8 cellular contexts compared by ENCODE assay signal in the genomic region with DNA sequence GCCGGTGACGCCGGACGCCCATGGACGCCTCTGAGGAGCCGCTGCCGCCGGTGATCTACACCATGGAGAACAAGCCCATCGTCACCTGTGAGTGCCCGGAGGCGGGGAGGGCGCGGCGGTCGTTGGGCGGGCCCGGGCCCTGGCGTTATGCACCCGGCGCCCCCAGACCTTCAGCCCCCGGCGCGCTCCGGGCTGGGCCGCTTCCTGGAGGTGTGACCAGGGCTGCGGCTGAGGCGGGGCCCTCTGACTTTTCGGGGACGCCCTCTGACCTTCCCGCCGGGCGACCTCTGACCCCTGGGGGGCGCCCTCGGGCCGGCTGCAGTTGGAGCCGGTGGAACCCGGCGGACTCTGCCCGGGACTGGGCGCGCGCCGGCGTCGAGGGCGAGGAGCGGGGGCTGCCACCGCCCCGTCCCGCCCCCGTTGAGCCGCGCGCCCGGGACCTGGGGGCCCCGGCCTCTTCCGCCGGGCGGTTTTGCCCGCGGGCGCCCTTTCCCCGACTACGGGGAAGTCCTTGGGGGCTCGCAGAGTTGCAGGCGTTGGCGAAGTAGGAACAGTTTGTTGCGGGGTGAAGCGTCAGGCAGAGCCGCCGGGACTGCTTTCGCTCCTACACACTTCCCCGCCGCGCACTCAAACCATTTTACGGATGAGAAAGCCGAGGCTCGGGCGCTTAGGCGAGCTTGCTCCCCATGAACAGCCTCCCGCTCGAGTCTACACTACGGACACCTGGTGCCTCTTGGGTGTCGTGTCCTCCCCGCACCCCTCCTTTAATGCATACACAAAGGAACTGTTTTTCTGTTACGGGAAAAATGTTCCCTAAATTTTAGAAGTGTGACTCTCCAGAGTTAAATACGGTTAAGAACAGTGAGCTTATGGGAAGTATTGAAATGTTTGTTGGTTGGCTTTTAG. TPM values are rescaled to one million over a fixed set of nuclear protein-coding genes. Genes with fewer than 3 reads are reported as not detected.
DNase-seq lines count a peak whose midpoint lies in the region; ATAC-seq and TF ChIP-seq lines count a peak whose summit lies in the region.

No MANE protein-coding gene starts in this region.

- peaks cover 23% of the 10 kb centered on the region for H3K4me1 ChIP-seq in HUES6 (ENCODE audit: control insufficient read depth, insufficient read depth, low read length)
- peaks cover 56% of the 10 kb centered on the region for H3K4me1 ChIP-seq in adipocyte (ENCODE audit: control insufficient read depth, insufficient read depth, low read length)
- no peaks in the 10 kb centered on the region for H3K4me1 ChIP-seq in right cardiac atrium (ENCODE audit: control insufficient read depth, insufficient read depth, low read length)

- no peaks in the 10 kb centered on the region for H3K4me1 Mint-ChIP-seq in Calu3 (ENCODE audit: low read depth, unreplicated experiment)

- intact Hi-C loops in Calu3 (cut with micrococcal nuclease; ENCODE audit: unreplicated experiment) (no loop called here), right cardiac atrium (cut with DNase I) (no loop called here)

- H3K9ac ChIP-seq in HUES6 (ENCODE audit: low read length) (peak overlapping the region; percentile 93), adipocyte (ENCODE audit: low read length) (peak overlapping the region; percentile 97)

- H3K36me3 ChIP-seq in HUES6 (ENCODE audit: control insufficient read depth, insufficient read depth, low read length) (no peaks in the 10 kb centered on the region), adipocyte (ENCODE audit: control insufficient read depth, insufficient read depth, low read length, severe bottlenecking) (no peaks in the 10 kb centered on the region)

- under 1% methylated on average over 87 of the region's 87 CpGs for WGBS in right cardiac atrium

- BruUV-seq in Calu3 (replicated peaks; lab: Mats Ljungman, UMichigan): no TSS peak

- H3K4me3 ChIP-seq in HUES6 (ENCODE audit: low read depth, low read length): peak overlapping the region; percentile 73
- H3K4me3 ChIP-seq in adipocyte (ENCODE audit: low read length): peak overlapping the region; percentile 89
- H3K4me3 ChIP-seq in right cardiac atrium (ENCODE audit: low read length): peak overlapping the region; percentile 99
- H3K4me3 ChIP-seq in retinal pigment epithelial cell (ENCODE audit: low read length): peak overlapping the region; percentile 76

- ATAC-seq in GM21367 (IDR thresholded peaks at IDR 0.05; ENCODE audit: unreplicated experiment): peak; percentile 56
- peak; percentile 67 to 72 for ATAC-seq in right cardiac atrium

- H3K27ac ChIP-seq in HUES6 (ENCODE audit: low read depth, low read length): peak overlapping the region; percentile 66; the same call in 1 of the 2 replicates
- H3K27ac ChIP-seq in right cardiac atrium (ENCODE audit: low read length): peak overlapping the region; percentile 93

- no peaks in the 10 kb centered on the region for H3K9me3 Mint-ChIP-seq in Calu3 (ENCODE audit: low read depth, unreplicated experiment)

- H3K36me3 Mint-ChIP-seq in Calu3 (ENCODE audit: insufficient read depth, unreplicated experiment): peaks cover 24% of the 10 kb centered on the region

- DNase-seq in Calu3 (peak; percentile 33), SW480 (ENCODE audit: low spot score) (peak; percentile 61), adipocyte (ENCODE audit: low read depth) (peak; percentile 66), right cardiac atrium (peak; percentile 67 to 86 (median 85)), retinal pigment epithelial cell (ENCODE audit: low read depth) (no peak), H4 (ENCODE audit: low spot score) (no peak)

- peak overlapping the region; percentile 73 for H3K27ac Mint-ChIP-seq in Calu3 (ENCODE audit: unreplicated experiment)

- H3K4me3 Mint-ChIP-seq in Calu3 (ENCODE audit: low read depth, unreplicated experiment): peak overlapping the region; percentile 74

- CTCF ChIA-PET in Calu3 (lab: Charles Lee): no interaction called here

- TF ChIP-seq CTCF in Calu3 (IDR thresholded peaks at IDR 0.05; ENCODE audit: unreplicated experiment): no peak
- no peak for TF ChIP-seq CTCF in retinal pigment epithelial cell (conservative IDR thresholded peaks at IDR 0.05; ENCODE audit: low read depth, low read length)

- H3K27me3 Mint-ChIP-seq in Calu3 (ENCODE audit: unreplicated experiment): no peaks in the 10 kb centered on the region

- H3K9me3 ChIP-seq in HUES6 (ENCODE audit: control insufficient read depth, insufficient read depth, low read depth, low read length) (no peaks in the 10 kb centered on the region), adipocyte (ENCODE audit: control insufficient read depth, low read length) (no peaks in the 10 kb centered on the region), right cardiac atrium (ENCODE audit: control insufficient read depth, low read length) (no peaks in the 10 kb centered on the region)

- H3K27me3 ChIP-seq in HUES6 (ENCODE audit: control insufficient read depth, insufficient read depth, low read length) (no peaks in the 10 kb centered on the region), adipocyte (replicated peaks; ENCODE audit: control insufficient read depth, insufficient read depth, low read length) (no peaks in the 10 kb centered on the region), right cardiac atrium (ENCODE audit: control insufficient read depth, insufficient read depth) (no peaks in the 10 kb centered on the region)

RNA-seq across cellular contexts. Expression of gene TRAPPC10, which starts 0.6 kb away (rescaled TPM):
- 28.8 and 37.1 TPM in 2 replicates for total RNA-seq in Calu3 (2022)
- 10 to 100 TPM; 18.0 to 23.3 (median 19.1) TPM for total RNA-seq in right cardiac atrium
- 7.6 TPM for polyA plus RNA-seq in right cardiac atrium
- total RNA-seq in H4 (2014; rRNA removed; shearing (Covaris generic)): 15.0 and 16.5 TPM in 2 replicates

Comparison
In these comparisons a context has a peak if more than half of its experiments do, and no peak if none do; other contexts are left out.
1. DNase-seq: peak in Calu3 (single experiment), SW480 (single experiment), adipocyte (single experiment) and right cardiac atrium (3 of 3); none in retinal pigment epithelial cell (single experiment) and H4 (single experiment).
2. Peak in every context shown above with its lines, with median percentiles within 50 percentile points of each other: H3K4me3 ChIP-seq.